In genomic region chr17:79989106-79989835, GRCh38 we compare ENCODE assay signal across 19 cellular contexts. TPM values are rescaled to one million over a fixed set of nuclear protein-coding genes. Genes with fewer than 3 reads are reported as not detected.
DNase-seq lines count a peak whose midpoint lies in the region; ATAC-seq, FAIRE-seq and TF ChIP-seq lines count a peak whose summit lies in the region.
"Had no signal": no experiment of that assay in that cellular context is flagged by ENCODE, and none has a peak within 500 bp of the region (broad histone marks: within the 10 kb centered on the region; RNA-seq: fewer than 3 reads in every experiment).

No MANE protein-coding gene starts in this region.

- WGBS in HepG2 (ENCODE audit: low lambda C conversion rate), result 67% methylated on average over 20 of the region's 20 CpGs
- WGBS in smooth muscle cell (ENCODE audit: low lambda C conversion rate), result 87% methylated on average over 20 of the region's 20 CpGs
- 80 to 95% methylated on average over 10 to 20 of the region's 20 CpGs for WGBS in esophagus squamous epithelium, 2 donors

- DNase-seq in Panc1 (ENCODE audit: low read depth, low spot score) (no peak), HepG2 (ENCODE audit: low spot score) (no peak), smooth muscle cell (lab: John Stamatoyannopoulos, UW; ENCODE audit: unreplicated experiment) (no peak), esophagus squamous epithelium (lab: John Stamatoyannopoulos, UW) (no peak), dermis blood vessel endothelial cell (no peak), AG08396 (ENCODE audit: low spot score) (no peak)
- DNase-seq: activated B cell treated with CpG ODN at 0.5 μM for 24 hours; activated T-cell treated with anti-CD3 and anti-CD28 coated beads, Interleukin-2, amount 50 U/mL, for 48 hours; heart right ventricle; NCI-H1436 treated with DMSO at 0.1 percent for 48 hours; NCI-H774; OCI-M1 had no signal

- H2AFZ ChIP-seq in HepG2 (ENCODE audit: low read length), result no peak overlapping the region
- no peak overlapping the region for H2AFZ ChIP-seq in smooth muscle cell (ENCODE audit: low read depth)

- H3K9me3 ChIP-seq in Panc1 (ENCODE audit: control insufficient read depth, insufficient read depth, low read depth, low read length) (no peaks in the 10 kb centered on the region), HepG2 (ENCODE audit: low read length) (no peaks in the 10 kb centered on the region), smooth muscle cell (replicated peaks; ENCODE audit: low read depth) (no peaks in the 10 kb centered on the region), esophagus squamous epithelium (no peaks in the 10 kb centered on the region)
- H3K9me3 ChIP-seq: heart right ventricle had no signal

- H3K36me3 ChIP-seq in Panc1 (ENCODE audit: control insufficient read depth, insufficient read depth, low read length) (no peaks in the 10 kb centered on the region), HepG2 (replicated peaks in 1 of 2; ENCODE audit: control insufficient read depth in 1 of 2, insufficient read depth in 2 of 2, low read length in 2 of 2) (no peaks in the 10 kb centered on the region), smooth muscle cell (ENCODE audit: low read depth) (no peaks in the 10 kb centered on the region), esophagus squamous epithelium (no peaks in the 10 kb centered on the region)
- H3K36me3 ChIP-seq: heart right ventricle had no signal

- H3K27me3 ChIP-seq in Panc1 (ENCODE audit: control insufficient read depth, insufficient read depth, low read length) (no peaks in the 10 kb centered on the region), HepG2 (ENCODE audit: control insufficient read depth in 1 of 2, insufficient read depth in 2 of 2, low read length in 2 of 2) (no peaks in the 10 kb centered on the region), smooth muscle cell (ENCODE audit: low read depth) (no peaks in the 10 kb centered on the region), esophagus squamous epithelium (peaks cover 0 to 18% (median 0%) of the 10 kb centered on the region in 4 donors)
- H3K27me3 ChIP-seq: heart right ventricle had no signal

- TF ChIP-seq POLR2A in HepG2 (IDR thresholded peaks at IDR 0.05; ENCODE audit: insufficient read depth in 1 of 2, low read depth in 2 of 2, low read length in 2 of 2) (no peak), esophagus squamous epithelium (IDR thresholded peaks at IDR 0.05) (no peak)

- CTCF ChIA-PET in Panc1 (lab: Charles Lee), result no interaction called here
- CTCF ChIA-PET in HepG2 (lab: Yijun Ruan, JAX; ENCODE audit: low intra/inter-chr PET ratio, low total read pairs), result no interaction called here

- H3K4me1 ChIP-seq in Panc1 (ENCODE audit: control insufficient read depth, insufficient read depth, low read length), result peaks cover 87% of the 10 kb centered on the region
- H3K4me1 ChIP-seq in HepG2 (ENCODE audit: insufficient read depth, low read length), result peaks cover 97% of the 10 kb centered on the region
- H3K4me1 ChIP-seq in smooth muscle cell (ENCODE audit: low read depth), result peaks cover 29% of the 10 kb centered on the region
- H3K4me1 ChIP-seq in esophagus squamous epithelium, result peaks cover 30 to 74% (median 30%) of the 10 kb centered on the region in 3 donors

- peaks cover 19% of the 10 kb centered on the region for H3F3A ChIP-seq in smooth muscle cell (ENCODE audit: low read depth)

- no TSS peak for BruUV-seq in Panc1 (replicated peaks; lab: Mats Ljungman, UMichigan)
- BruUV-seq in HepG2 (replicated peaks; lab: Mats Ljungman, UMichigan), result no TSS peak

- intact Hi-C loops in Panc1 (cut with micrococcal nuclease; ENCODE audit: unreplicated experiment) (loop anchor here (5.0 kb wide), 1 partner anchor 152 kb away; the partner anchor contains the start of gene CBX4), HepG2 (cut with micrococcal nuclease; ENCODE audit: unreplicated experiment) (loop anchor here (5.0 kb wide), 1 partner anchor 247 kb away; no protein-coding TSS in a partner anchor), esophagus squamous epithelium (cut with DNase I) (loop anchor here (10.0 kb wide), 1 partner anchor 154 kb away; the partner anchor contains the start of gene CBX4)

- in situ Hi-C loops in Panc1 (cut with HindIII; ENCODE audit: low pct_unique_long_range_greater_than_20kb, low sequenced_read_pairs), result loop anchor here (25.0 kb wide), 2 partner anchors 127 to 202 kb away; partner anchors contain the start of genes CBX2 and CBX8
- in situ Hi-C loops in HepG2 (cut with HindIII; ENCODE audit: extremely low pct_ligation_motif_present, low pct_unique_long_range_greater_than_20kb), result no loop called here

- TF ChIP-seq CTCF in C4-2B (conservative IDR thresholded peaks at IDR 0.05) (no peak), Panc1 (IDR thresholded peaks at IDR 0.05) (no peak), HepG2 (CRISPR knock-in tag; IDR thresholded peaks at IDR 0.05) (no peak), smooth muscle cell (IDR thresholded peaks at IDR 0.05; ENCODE audit: borderline replicate concordance, insufficient read depth, poor library complexity, severe bottlenecking) (no peak), esophagus squamous epithelium (IDR thresholded peaks at IDR 0.05) (no peak)

- no peak for FAIRE-seq in HepG2 (lab: Jason Lieb, UNC)
- FAIRE-seq: D721Med, G401.6, H1 had no signal

- H3K4me2 ChIP-seq in HepG2 (ENCODE audit: low read depth, low read length) (peak overlapping the region; percentile 88), smooth muscle cell (peak overlapping the region; percentile 66)

- H3K9ac ChIP-seq in HepG2 (ENCODE audit: insufficient read depth, low read depth, low read length), result peak overlapping the region; percentile 73
- no peak overlapping the region for H3K9ac ChIP-seq in smooth muscle cell (ENCODE audit: low read depth)

- H4K20me1 ChIP-seq in HepG2 (ENCODE audit: insufficient read depth, low read length) (no peaks in the 10 kb centered on the region), smooth muscle cell (ENCODE audit: low read depth) (peaks cover 62% of the 10 kb centered on the region)

- TF ChIP-seq RAD21 in HepG2 (CRISPR knock-in tag; IDR thresholded peaks at IDR 0.05), result 0 out of 2 replicates have a peak, but pooled peaks have one; percentile 19

- H3K4me3 ChIP-seq in Panc1 (ENCODE audit: low read depth in 2 of 2, low read length in 2 of 2) (no peak overlapping the region), HepG2 (replicated peaks in 1 of 3; ENCODE audit: insufficient read depth in 1 of 3, low read depth in 2 of 3, low read length in 3 of 3) (peak overlapping the region in 2 of 3 experiments; percentile 6 to 42; a peak in 2 of 6 replicates), smooth muscle cell (no peak overlapping the region), esophagus squamous epithelium (no peak overlapping the region)
- H3K4me3 ChIP-seq: heart right ventricle had no signal

- no peak for TF ChIP-seq EP300 in HepG2 (IDR thresholded peaks at IDR 0.05; ENCODE audit: low read depth in 2 of 2, low read length in 2 of 2)
- TF ChIP-seq EP300 in HepG2 (CRISPR knock-in tag; IDR thresholded peaks at IDR 0.05; ENCODE audit: borderline replicate concordance), result no peak

- H3K79me2 ChIP-seq in HepG2 (ENCODE audit: insufficient read depth, low read length) (peaks cover 11% of the 10 kb centered on the region), smooth muscle cell (ENCODE audit: low read depth) (peaks cover 27% of the 10 kb centered on the region)

- peak overlapping the region; percentile 97 for H3K27ac ChIP-seq in C4-2B
- H3K27ac ChIP-seq in Panc1 (ENCODE audit: low read length), result peak overlapping the region; percentile 90
- peak overlapping the region; percentile 90 for H3K27ac ChIP-seq in HepG2 (ENCODE audit: extremely low read length, insufficient read depth, low read length)
- peak overlapping the region; percentile 73 for H3K27ac ChIP-seq in smooth muscle cell (ENCODE audit: low read depth)
- no peak overlapping the region for H3K27ac ChIP-seq in esophagus squamous epithelium
- H3K27ac ChIP-seq: heart right ventricle had no signal

- POLR2A ChIA-PET in Panc1 (lab: Charles Lee), result no interaction called here
- POLR2A ChIA-PET in HepG2 (lab: Yijun Ruan, JAX), result interaction anchor here (1.0 to 10.9 kb wide), 7 partner anchors 54 to 246 kb away, joined by 3 to 333 read pairs (median 64); partner anchors contain the start of genes CBX4 and CBX8

- ATAC-seq in Panc1, result no peak
- ATAC-seq in HepG2, result no peak
- no peak for ATAC-seq in GM21825 (IDR thresholded peaks at IDR 0.05; ENCODE audit: unreplicated experiment)
- ATAC-seq: activated naive CD4-positive, alpha-beta T cell treated with anti-CD3 and anti-CD28 coated beads, Interleukin-2, amount 50 U/mL, for 72 hours; heart right ventricle; naive thymus-derived CD8-positive, alpha-beta T cell had no signal

RNA-seq across cellular contexts. Expression of gene TBC1D16, which starts 46.4 kb away (rescaled TPM):
- total RNA-seq in Panc1 (2021; ENCODE audit: unreplicated experiment) (41.6 TPM), HepG2 (2016; rRNA removed; fragmentation: Illumina TruSeq; extraction: Trizol) (24.7 and 24.9 TPM in 2 replicates), smooth muscle cell (17.4 and 26.4 TPM in 2 replicates), esophagus squamous epithelium (10 to 100 TPM in 2 of 4 donors, 1 to 10 TPM in 2; 6.4 to 20.2 (median 11.5) TPM), dermis blood vessel endothelial cell (44.9 and 61.8 TPM in 2 replicates)
- polyA plus RNA-seq in Panc1 (2012; ENCODE audit: insufficient read length), result 49.2 TPM
- 4.0 and 5.5 TPM in 2 replicates for total RNA-seq in HepG2 (2016; cell fraction: cytosol; rRNA removed; fragmentation: Illumina TruSeq; extraction: Trizol; ENCODE audit: low read depth)
- total RNA-seq in HepG2 (2016; cell fraction: insoluble cytoplasmic fraction; rRNA removed; fragmentation: Illumina TruSeq; extraction: Trizol), result 22.2 and 25.3 TPM in 2 replicates
- 15.6 and 15.7 TPM in 2 replicates for total RNA-seq in HepG2 (2016; cell fraction: membrane; rRNA removed; fragmentation: Illumina TruSeq; extraction: Trizol)
- 18.9 and 20.0 TPM in 2 replicates for total RNA-seq in HepG2 (2016; cell fraction: nucleus; rRNA removed; fragmentation: Illumina TruSeq; extraction: Trizol)
- polyA plus RNA-seq in HepG2 (2011; rRNA removed) (14.9 and 18.6 TPM in 2 replicates), smooth muscle cell (22.0 and 24.6 TPM in 2 replicates)
- 10.0 and 12.5 TPM in 2 replicates for polyA plus RNA-seq in HepG2 (2011; cell fraction: cytosol; rRNA removed)
- polyA plus RNA-seq in HepG2 (2011; cell fraction: nucleus; rRNA removed), result 35.5 and 43.5 TPM in 2 replicates
- polyA plus RNA-seq in HepG2 (2012), result 20.5 and 25.8 TPM in 2 replicates
- 3.1 and 3.8 TPM in 2 replicates for polyA plus RNA-seq in HepG2 (2016; cell fraction: cytosol; fragmentation: Illumina TruSeq; extraction: Trizol; ENCODE audit: low read depth)
- 10.7 and 16.1 TPM in 2 replicates for polyA plus RNA-seq in HepG2 (2016; cell fraction: insoluble cytoplasmic fraction; fragmentation: Illumina TruSeq; extraction: Trizol; ENCODE audit: low read depth)
- polyA plus RNA-seq in HepG2 (2016; cell fraction: membrane; fragmentation: Illumina TruSeq; extraction: Trizol; ENCODE audit: low read depth), result 8.3 and 8.6 TPM in 2 replicates
- 19.8 and 20.3 TPM in 2 replicates for polyA plus RNA-seq in HepG2 (2016; cell fraction: nucleus; fragmentation: Illumina TruSeq; extraction: Trizol; ENCODE audit: insufficient read depth, low read depth)
- 7.0 and 54.0 TPM in 2 replicates for polyA minus RNA-seq in HepG2 (2011; rRNA and poly(A)+ RNA removed; ENCODE audit: low replicate concordance)
- 16.7 and 20.3 TPM in 2 replicates for polyA minus RNA-seq in HepG2 (2011; cell fraction: cytosol; rRNA and poly(A)+ RNA removed)
- 27.6 and 28.5 TPM in 2 replicates for polyA minus RNA-seq in HepG2 (2011; cell fraction: nucleus; rRNA and poly(A)+ RNA removed)

RNA-seq across cellular contexts. Expression of gene CCDC40, which starts 47.2 kb away (rescaled TPM):
- total RNA-seq in Panc1 (2021; ENCODE audit: unreplicated experiment), result 18.0 TPM
- polyA plus RNA-seq in Panc1 (2012; ENCODE audit: insufficient read length), result 21.4 TPM
- 3.8 and 5.5 TPM in 2 replicates for total RNA-seq in HepG2 (2016; rRNA removed; fragmentation: Illumina TruSeq; extraction: Trizol)
- total RNA-seq in HepG2 (2016; cell fraction: cytosol; rRNA removed; fragmentation: Illumina TruSeq; extraction: Trizol; ENCODE audit: low read depth), result 46.8 and 47.3 TPM in 2 replicates
- 2.3 and 7.7 TPM in 2 replicates for total RNA-seq in HepG2 (2016; cell fraction: insoluble cytoplasmic fraction; rRNA removed; fragmentation: Illumina TruSeq; extraction: Trizol)
- total RNA-seq in HepG2 (2016; cell fraction: membrane; rRNA removed; fragmentation: Illumina TruSeq; extraction: Trizol), result 11.8 and 13.0 TPM in 2 replicates
- 6.5 and 8.4 TPM in 2 replicates for total RNA-seq in HepG2 (2016; cell fraction: nucleus; rRNA removed; fragmentation: Illumina TruSeq; extraction: Trizol)
- polyA plus RNA-seq in HepG2 (2011; rRNA removed), result 4.1 and 4.8 TPM in 2 replicates
- 1.4 TPM in 2 replicates for polyA plus RNA-seq in HepG2 (2011; cell fraction: cytosol; rRNA removed)
- 17.6 and 21.2 TPM in 2 replicates for polyA plus RNA-seq in HepG2 (2011; cell fraction: nucleus; rRNA removed)
- polyA plus RNA-seq in HepG2 (2012), result 2.2 and 4.3 TPM in 2 replicates
- 0.32 and 0.43 TPM in 2 replicates for polyA plus RNA-seq in HepG2 (2016; cell fraction: cytosol; fragmentation: Illumina TruSeq; extraction: Trizol; ENCODE audit: low read depth)
- polyA plus RNA-seq in HepG2 (2016; cell fraction: insoluble cytoplasmic fraction; fragmentation: Illumina TruSeq; extraction: Trizol; ENCODE audit: low read depth), result 2.2 and 2.4 TPM in 2 replicates
- 0.74 and 0.84 TPM in 2 replicates for polyA plus RNA-seq in HepG2 (2016; cell fraction: membrane; fragmentation: Illumina TruSeq; extraction: Trizol; ENCODE audit: low read depth)
- polyA plus RNA-seq in HepG2 (2016; cell fraction: nucleus; fragmentation: Illumina TruSeq; extraction: Trizol; ENCODE audit: insufficient read depth, low read depth), result 19.3 and 21.2 TPM in 2 replicates
- polyA minus RNA-seq in HepG2 (2011; rRNA and poly(A)+ RNA removed; ENCODE audit: low replicate concordance), result 3.0 and 3.8 TPM in 2 replicates
- 1.8 and 4.1 TPM in 2 replicates for polyA minus RNA-seq in HepG2 (2011; cell fraction: cytosol; rRNA and poly(A)+ RNA removed)
- 7.0 and 8.0 TPM in 2 replicates for polyA minus RNA-seq in HepG2 (2011; cell fraction: nucleus; rRNA and poly(A)+ RNA removed)
- 4.2 and 5.9 TPM in 2 replicates for total RNA-seq in smooth muscle cell
- 0.81 and 3.6 TPM in 2 replicates for polyA plus RNA-seq in smooth muscle cell
- 1 to 10 TPM in 3 of 4 donors, under 1 TPM in 1; 0.32 to 3.9 (median 2.1) TPM for total RNA-seq in esophagus squamous epithelium
- total RNA-seq in dermis blood vessel endothelial cell, result 1.4 and 2.2 TPM in 2 replicates

Comparison
In these comparisons a context has a peak if more than half of its experiments do, and no peak if none do; other contexts are left out.
1. H3K27ac ChIP-seq: peak in C4-2B (single experiment), Panc1 (single experiment), HepG2 (single experiment) and smooth muscle cell (single experiment); none in esophagus squamous epithelium (0 of 4).
2. H3K4me3 ChIP-seq: peak in HepG2 (2 of 3); none in Panc1 (0 of 2), smooth muscle cell (single experiment) and esophagus squamous epithelium (0 of 4).